In genomic region chr4:89722517-89722916, GRCh38 we compare ENCODE assay signal across 9 cellular contexts.
"Had no signal": no experiment of that assay in that cellular context is flagged by ENCODE, and none has a peak within 500 bp of the region (broad histone marks: within the 10 kb centered on the region; RNA-seq: fewer than 3 reads in every experiment).

No MANE protein-coding gene starts in this region.

- H3K27ac ChIP-seq: HL-60 had no signal

- DNase-seq: GOT3, H7, HFFc6, KG1 had no signal

- FAIRE-seq: HepG2, K562 had no signal

- H3K4me1 ChIP-seq: HAP-1 had no signal

- H3K4me3 Mint-ChIP-seq: HFFc6 had no signal

- H3K9me3 ChIP-seq: HAP-1 had no signal

- H3K4me3 ChIP-seq: HAP-1, K562 had no signal

- ATAC-seq: HCT116, HepG2, K562 had no signal
